Comparison of ENCODE assay signal across 19 cellular contexts in genomic region chr4:5756271-5756670, GRCh38. TPM values are rescaled to one million over a fixed set of nuclear protein-coding genes. Genes with fewer than 3 reads are reported as not detected.
DNase-seq lines count a peak whose midpoint lies in the region; ATAC-seq and TF ChIP-seq lines count a peak whose summit lies in the region.
"Had no signal": no experiment of that assay in that cellular context is flagged by ENCODE, and none has a peak within 500 bp of the region (broad histone marks: within the 10 kb centered on the region; RNA-seq: fewer than 3 reads in every experiment).

No MANE protein-coding gene starts in this region.

- peak overlapping the region; percentile 97 for H3K27ac Mint-ChIP-seq in MCF 10A (ENCODE audit: low read depth, unreplicated experiment)
- H3K27ac Mint-ChIP-seq: CD8-positive, alpha-beta T cell had no signal

- BruUV-seq in MCF 10A (replicated peaks; lab: Mats Ljungman, UMichigan) (no TSS peak), mammary epithelial cell (replicated peaks; lab: Mats Ljungman, UMichigan) (no TSS peak)

- H3K9ac ChIP-seq in mammary epithelial cell (ENCODE audit: insufficient read depth, low read length) (no peak overlapping the region), colonic mucosa (ENCODE audit: low read depth in 2 of 2, low read length in 2 of 2) (no peak overlapping the region)
- H3K9ac ChIP-seq: BLaER1, GM23248 had no signal

- no peak overlapping the region for H3K4me2 ChIP-seq in mammary epithelial cell (ENCODE audit: insufficient read depth, low read depth, low read length)
- H3K4me2 ChIP-seq: A549, BLaER1 had no signal

- ATAC-seq in upper lobe of right lung: no peak
- ATAC-seq: A549; CD8-positive, alpha-beta T cell; GM12878; HepG2 had no signal

- H2AFZ ChIP-seq in mammary epithelial cell (ENCODE audit: low read depth, low read length): no peak overlapping the region
- H2AFZ ChIP-seq: GM23248 had no signal

- no peaks in the 10 kb centered on the region for H4K20me1 ChIP-seq in mammary epithelial cell (ENCODE audit: insufficient read depth, low read length)
- H4K20me1 ChIP-seq: BLaER1 had no signal

- intact Hi-C loops in MCF 10A (cut with micrococcal nuclease): no loop called here
- intact Hi-C loops in mammary epithelial cell (cut with micrococcal nuclease): no loop called here
- intact Hi-C loops in colonic mucosa (cut with DNase I): no loop called here
- intact Hi-C loops in upper lobe of right lung (cut with DNase I): no loop called here

- in situ Hi-C loops in mammary epithelial cell (cut with MboI; ENCODE audit: low sequenced_read_pairs in 2 of 2): no loop called here

- H3K27me3 ChIP-seq in mammary epithelial cell (ENCODE audit: insufficient read depth, low read length) (no peaks in the 10 kb centered on the region), colonic mucosa (no peaks in the 10 kb centered on the region), upper lobe of right lung (no peaks in the 10 kb centered on the region)
- H3K27me3 ChIP-seq: BLaER1 had no signal

- peaks cover 8% of the 10 kb centered on the region for H3K9me3 ChIP-seq in mammary epithelial cell (replicated peaks; ENCODE audit: insufficient read depth, low read length)
- H3K9me3 ChIP-seq in colonic mucosa: no peaks in the 10 kb centered on the region
- no peaks in the 10 kb centered on the region for H3K9me3 ChIP-seq in upper lobe of right lung
- H3K9me3 ChIP-seq: A549, BLaER1, HAP-1 had no signal

- dilution Hi-C loops in mammary epithelial cell (cut with HindIII; ENCODE audit: low sequenced_read_pairs): no loop called here

- H3K9me3 Mint-ChIP-seq in MCF 10A (ENCODE audit: unreplicated experiment): no peaks in the 10 kb centered on the region
- H3K9me3 Mint-ChIP-seq: CD8-positive, alpha-beta T cell had no signal

- H3K4me3 ChIP-seq in mammary epithelial cell (replicated peaks in 1 of 3; ENCODE audit: insufficient read depth in 1 of 3, low read depth in 2 of 3, low read length in 3 of 3): no peak overlapping the region
- no peak overlapping the region for H3K4me3 ChIP-seq in colonic mucosa
- no peak overlapping the region for H3K4me3 ChIP-seq in upper lobe of right lung
- no peak overlapping the region for H3K4me3 ChIP-seq in foreskin fibroblast (ENCODE audit: low read depth in 1 of 2, low read length in 2 of 2)
- H3K4me3 ChIP-seq: A549, BLaER1, GM12878, GM23248, HAP-1 had no signal

- 93% methylated on average over 8 of the region's 9 CpGs for WGBS in mammary epithelial cell (ENCODE audit: low coverage, missing lambda C conversion rate)

- TF ChIP-seq CTCF in MCF 10A (IDR thresholded peaks at IDR 0.05; ENCODE audit: unreplicated experiment): no peak
- no peak for TF ChIP-seq CTCF in mammary epithelial cell (conservative IDR thresholded peaks at IDR 0.05 in 1 of 2, IDR thresholded peaks at IDR 0.05 in 1 of 2; ENCODE audit: extremely low read depth in 1 of 2, insufficient read depth in 1 of 2, low read depth in 1 of 2, low read length in 2 of 2)
- TF ChIP-seq CTCF in colonic mucosa (IDR thresholded peaks at IDR 0.05): no peak
- no peak for TF ChIP-seq CTCF in upper lobe of right lung (IDR thresholded peaks at IDR 0.05)
- TF ChIP-seq CTCF in foreskin fibroblast (IDR thresholded peaks at IDR 0.05; ENCODE audit: low read depth, low read length): no peak

- H3K36me3 Mint-ChIP-seq in MCF 10A (ENCODE audit: insufficient read depth, unreplicated experiment): peaks cover 27% of the 10 kb centered on the region
- H3K36me3 Mint-ChIP-seq: CD14-positive monocyte; CD8-positive, alpha-beta T cell had no signal

- no peaks in the 10 kb centered on the region for H3K27me3 Mint-ChIP-seq in MCF 10A (ENCODE audit: insufficient read depth, unreplicated experiment)

- peaks cover 9% of the 10 kb centered on the region for H3K36me3 ChIP-seq in mammary epithelial cell (ENCODE audit: insufficient read depth, low read length)
- H3K36me3 ChIP-seq in colonic mucosa: no peaks in the 10 kb centered on the region
- H3K36me3 ChIP-seq in upper lobe of right lung: peaks cover 29% of the 10 kb centered on the region
- H3K36me3 ChIP-seq: HAP-1 had no signal

- H3K27ac ChIP-seq in mammary epithelial cell (ENCODE audit: insufficient read depth, low read depth, low read length) (no peak overlapping the region), colonic mucosa (no peak overlapping the region), upper lobe of right lung (no peak overlapping the region)
- H3K27ac ChIP-seq: 22Rv1, A549, BLaER1, GM23248 had no signal

- CTCF ChIA-PET in MCF 10A (lab: Yijun Ruan, JAX): no interaction called here
- CTCF ChIA-PET in mammary epithelial cell (lab: Charles Lee; ENCODE audit: low non-redundant PET): no interaction called here

- POLR2A ChIA-PET in MCF 10A (lab: Yijun Ruan, JAX): no interaction called here

- peaks cover 28% of the 10 kb centered on the region for H3K4me1 Mint-ChIP-seq in MCF 10A (ENCODE audit: insufficient read depth, unreplicated experiment)
- H3K4me1 Mint-ChIP-seq: CD14-positive monocyte had no signal

- DNase-seq in MCF 10A (ENCODE audit: unreplicated experiment) (no peak), mammary epithelial cell (no peak), colonic mucosa (peak; percentile 5), mesenteric fat pad (ENCODE audit: low spot score) (peak; percentile 74), upper lobe of right lung (peak; percentile 57), foreskin fibroblast (no peak), NCI-H2171 treated with DMSO at 0.1 percent for 48 hours (lab: John Stamatoyannopoulos, UW) (no peak)
- DNase-seq in activated effector memory CD4-positive, alpha-beta T cell treated with Interleukin-2 at 50 U/mL for 16 hours: no peak
- DNase-seq: Calu3; CD8-positive, alpha-beta T cell; DMS79 treated with DMSO at 0.1 percent for 48 hours; GM23248 had no signal

- H3K4me1 ChIP-seq in mammary epithelial cell (ENCODE audit: insufficient read depth, low read length): peaks cover 29% of the 10 kb centered on the region
- H3K4me1 ChIP-seq in colonic mucosa: no peaks in the 10 kb centered on the region
- H3K4me1 ChIP-seq in upper lobe of right lung: no peaks in the 10 kb centered on the region
- H3K4me1 ChIP-seq: BLaER1, HAP-1 had no signal

- no peak overlapping the region for H3K4me3 Mint-ChIP-seq in MCF 10A (ENCODE audit: unreplicated experiment)
- H3K4me3 Mint-ChIP-seq: CD14-positive monocyte; CD8-positive, alpha-beta T cell had no signal

- H3K79me2 ChIP-seq in mammary epithelial cell (ENCODE audit: insufficient read depth, low read length): peaks cover 13% of the 10 kb centered on the region

RNA-seq across cellular contexts. Expression of gene EVC, which starts 45.3 kb away (rescaled TPM):
- total RNA-seq in MCF 10A (2022) (29.0 and 29.3 TPM in 2 replicates), mammary epithelial cell (10 to 100 TPM; 29.1 to 38.5 TPM), colonic mucosa (1 to 10 TPM; 1.1 to 4.1 TPM), mesenteric fat pad (16.6 TPM), upper lobe of right lung (27.6 TPM)
- 4.5 TPM for polyA plus RNA-seq in mammary epithelial cell
- 14.5 TPM for polyA minus RNA-seq in mammary epithelial cell
- total RNA-seq: Calu3 had no signal
- polyA plus RNA-seq: CD14-positive monocyte had no signal

RNA-seq across cellular contexts. Expression of gene EVC2, which starts 47.9 kb away (rescaled TPM):
- total RNA-seq in MCF 10A (2022) (5.5 and 6.0 TPM in 2 replicates), mammary epithelial cell (10 to 100 TPM in 1 of 2 donors, 1 to 10 TPM in 1; 2.9 to 11.0 TPM), colonic mucosa (under 1 TPM; 0.49 to 0.93 TPM), mesenteric fat pad (4.0 TPM), upper lobe of right lung (6.3 TPM)
- 0.79 TPM for polyA plus RNA-seq in mammary epithelial cell
- polyA minus RNA-seq in mammary epithelial cell: 2.3 TPM
- total RNA-seq: Calu3, HepG2 had no signal
- polyA plus RNA-seq: HepG2 had no signal

Comparison
In these comparisons a context has a peak if more than half of its experiments do, and no peak if none do; other contexts are left out.
1. DNase-seq: peak in colonic mucosa (single experiment), mesenteric fat pad (single experiment) and upper lobe of right lung (single experiment); none in MCF 10A (single experiment), mammary epithelial cell (single experiment), activated effector memory CD4-positive, alpha-beta T cell treated with Interleukin-2 at 50 U/mL for 16 hours (single experiment), foreskin fibroblast (0 of 2) and NCI-H2171 treated with DMSO at 0.1 percent for 48 hours (single experiment).